In the genomic region with DNA sequence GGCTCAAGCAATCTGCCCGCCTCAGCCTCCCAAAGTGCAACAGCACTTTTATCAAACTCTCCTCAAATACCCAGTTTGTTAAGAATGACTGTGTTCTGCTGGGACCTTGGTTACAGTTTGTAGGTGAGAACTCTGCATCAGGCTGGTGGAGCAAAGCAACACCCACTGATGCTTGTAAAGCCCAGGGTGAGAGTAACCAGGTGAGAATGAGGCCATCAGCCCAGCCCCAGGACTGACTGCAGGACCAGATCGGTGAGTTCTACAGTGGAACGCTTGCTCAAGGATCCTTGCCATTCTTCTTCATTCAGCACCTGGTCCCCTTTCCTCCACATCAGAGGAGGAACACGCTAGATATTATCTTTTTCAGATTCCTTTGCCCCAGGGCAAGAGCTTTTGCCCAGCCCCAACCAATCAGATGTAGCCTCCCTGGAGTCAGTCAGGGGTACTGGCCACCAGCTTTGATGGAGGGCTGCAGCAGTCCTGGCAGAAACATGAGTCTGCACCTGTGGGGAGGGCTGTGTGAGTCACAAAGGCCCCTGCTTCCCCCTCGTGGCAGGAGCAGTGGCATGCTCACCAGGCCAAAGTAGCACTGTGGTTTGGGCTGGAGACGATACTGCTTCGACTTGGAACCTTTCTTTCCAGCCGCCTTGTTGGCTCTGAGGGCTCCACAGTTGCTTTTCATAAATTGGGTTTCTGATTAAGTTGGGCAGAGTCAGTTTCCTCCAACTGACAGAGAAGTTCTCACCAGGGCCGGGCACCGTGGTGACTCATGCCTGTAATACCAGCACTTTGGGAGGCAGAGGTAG, we compare ENCODE assay signal across 8 cellular contexts. TPM values are rescaled to one million over a fixed set of nuclear protein-coding genes. Genes with fewer than 3 reads are reported as not detected.
DNase-seq lines count a peak whose midpoint lies in the region; ATAC-seq and TF ChIP-seq lines count a peak whose summit lies in the region.

No MANE protein-coding gene starts in this region.

- H3K4me1 ChIP-seq in RWPE2 (ENCODE audit: insufficient read depth, poor library complexity, severe bottlenecking) (peaks cover 15% of the 10 kb centered on the region), sigmoid colon (peaks cover 0 to 22% (median 21%) of the 10 kb centered on the region in 4 donors)

- peaks cover 38% of the 10 kb centered on the region for H3K4me1 Mint-ChIP-seq in activated T-helper 2 cell treated with anti-CD3 and anti-CD28 coated beads, Interferon-gamma antibody, Interleukin-2, Interleukin-4, amounts not matched to agents 10 μg/mL and 5 μg/mL and 100 μg/mL, durations not matched to agents 14 hours and 24 hours and 36 hours (ENCODE audit: low read depth)

- TF ChIP-seq CTCF in RWPE2 (IDR thresholded peaks at IDR 0.05; ENCODE audit: poor library complexity, severe bottlenecking), result peak; percentile 81
- peak in 3 of 4 experiments; percentile 13 to 31 (median 13) for TF ChIP-seq CTCF in sigmoid colon (IDR thresholded peaks at IDR 0.05)

- no peak overlapping the region for H3K4me3 Mint-ChIP-seq in activated T-helper 2 cell treated with anti-CD3 and anti-CD28 coated beads, Interferon-gamma antibody, Interleukin-2, Interleukin-4, amounts not matched to agents 10 μg/mL and 5 μg/mL and 100 μg/mL, durations not matched to agents 14 hours and 24 hours and 36 hours (ENCODE audit: low read depth)

- H3K36me3 Mint-ChIP-seq in activated T-helper 2 cell treated with anti-CD3 and anti-CD28 coated beads, Interferon-gamma antibody, Interleukin-2, Interleukin-4, amounts not matched to agents 10 μg/mL and 5 μg/mL and 100 μg/mL, durations not matched to agents 14 hours and 24 hours and 36 hours (ENCODE audit: low read depth), result peaks cover 5% of the 10 kb centered on the region

- H3K27ac Mint-ChIP-seq in activated T-helper 2 cell treated with anti-CD3 and anti-CD28 coated beads, Interferon-gamma antibody, Interleukin-2, Interleukin-4, amounts not matched to agents 10 μg/mL and 5 μg/mL and 100 μg/mL, durations not matched to agents 14 hours and 24 hours and 36 hours, result peak overlapping the region; percentile 1

- intact Hi-C loops in activated T-helper 2 cell treated with anti-CD3 and anti-CD28 coated beads, Interferon-gamma antibody, Interleukin-2, Interleukin-4, amounts not matched to agents 10 μg/mL and 5 μg/mL and 100 μg/mL, durations not matched to agents 14 hours and 24 hours and 36 hours (cut with micrococcal nuclease), result loop anchor here (1.0 to 5.0 kb wide), 2 partner anchors 60 to 239 kb away; partner anchors contain the start of gene ATRIP
- intact Hi-C loops in sigmoid colon (cut with DNase I), result no loop called here

- no peak overlapping the region for H3K4me3 ChIP-seq in RWPE2 (ENCODE audit: severe bottlenecking)
- H3K4me3 ChIP-seq in sigmoid colon, result no peak overlapping the region

- peak; percentile 76 for DNase-seq in EL
- DNase-seq in RWPE2 (ENCODE audit: low spot score), result peak; percentile 90
- peak; percentile 63 for DNase-seq in activated T-helper 2 cell treated with anti-CD3 and anti-CD28 coated beads, Interferon-gamma antibody, Interleukin-2, Interleukin-4, amounts not matched to agents 10 μg/mL and 5 μg/mL and 100 μg/mL, durations not matched to agents 14 hours and 24 hours and 36 hours (ENCODE audit: low spot score)
- DNase-seq in glomerular endothelial cell (ENCODE audit: extremely low read depth, low read depth, low spot score), result peak; percentile 27
- no peak for DNase-seq in sigmoid colon
- DNase-seq in NCI-H187 treated with DMSO at 0.1 percent for 48 hours (lab: John Stamatoyannopoulos, UW), result no peak

- 28 to 41% methylated on average over 10 of the region's 10 CpGs for WGBS in sigmoid colon, 2 donors

- no peaks in the 10 kb centered on the region for H3K27me3 ChIP-seq in RWPE2 (ENCODE audit: insufficient read depth, poor library complexity, severe bottlenecking)
- H3K27me3 ChIP-seq in sigmoid colon, result no peaks in the 10 kb centered on the region

- no peak for TF ChIP-seq POLR2A in sigmoid colon (IDR thresholded peaks at IDR 0.05)

- H3K9me3 ChIP-seq in RWPE2 (ENCODE audit: severe bottlenecking) (no peaks in the 10 kb centered on the region), sigmoid colon (no peaks in the 10 kb centered on the region)

- H3K27me3 Mint-ChIP-seq in activated T-helper 2 cell treated with anti-CD3 and anti-CD28 coated beads, Interferon-gamma antibody, Interleukin-2, Interleukin-4, amounts not matched to agents 10 μg/mL and 5 μg/mL and 100 μg/mL, durations not matched to agents 14 hours and 24 hours and 36 hours (ENCODE audit: low read depth), result no peaks in the 10 kb centered on the region

- ATAC-seq in HG02798 (IDR thresholded peaks at IDR 0.05; ENCODE audit: poor library complexity, unreplicated experiment) (peak; percentile 61), RWPE2 (ENCODE audit: low read depth) (peak; percentile 79), HG02763 (IDR thresholded peaks at IDR 0.05; ENCODE audit: unreplicated experiment) (no peak)

- H3K36me3 ChIP-seq in RWPE2 (ENCODE audit: low read depth) (no peaks in the 10 kb centered on the region), sigmoid colon (no peaks in the 10 kb centered on the region)

- H3K27ac ChIP-seq in RWPE2 (ENCODE audit: poor library complexity, severe bottlenecking), result peak overlapping the region; percentile 71
- no peak overlapping the region for H3K27ac ChIP-seq in sigmoid colon

- no peaks in the 10 kb centered on the region for H3K9me3 Mint-ChIP-seq in activated T-helper 2 cell treated with anti-CD3 and anti-CD28 coated beads, Interferon-gamma antibody, Interleukin-2, Interleukin-4, amounts not matched to agents 10 μg/mL and 5 μg/mL and 100 μg/mL, durations not matched to agents 14 hours and 24 hours and 36 hours

- no peak for TF ChIP-seq EP300 in sigmoid colon (IDR thresholded peaks at IDR 0.05)

RNA-seq across cellular contexts. Expression of gene SHISA5, which starts 3.5 kb away (rescaled TPM):
- total RNA-seq in activated T-helper 2 cell treated with anti-CD3 and anti-CD28 coated beads, Interferon-gamma antibody, Interleukin-2, Interleukin-4, amounts not matched to agents 10 μg/mL and 5 μg/mL and 100 μg/mL, durations not matched to agents 14 hours and 24 hours and 36 hours, result 65.6 and 69.5 TPM in 2 replicates
- 297 and 305 TPM in 2 replicates for total RNA-seq in glomerular endothelial cell
- 10 to 100 TPM; 62.0 to 88.9 (median 74.7) TPM for total RNA-seq in sigmoid colon
- 100 to 1,000 TPM in 1 of 3 donors, 10 to 100 TPM in 2; 57.7 to 142 (median 60.1) TPM for polyA plus RNA-seq in sigmoid colon

RNA-seq across cellular contexts. Expression of gene PFKFB4, which starts 49.1 kb away (rescaled TPM):
- 53.0 and 57.0 TPM in 2 replicates for total RNA-seq in activated T-helper 2 cell treated with anti-CD3 and anti-CD28 coated beads, Interferon-gamma antibody, Interleukin-2, Interleukin-4, amounts not matched to agents 10 μg/mL and 5 μg/mL and 100 μg/mL, durations not matched to agents 14 hours and 24 hours and 36 hours
- total RNA-seq in glomerular endothelial cell (6.5 and 10.7 TPM in 2 replicates), sigmoid colon (1 to 10 TPM; 1.5 to 6.7 (median 2.7) TPM)
- 1 to 10 TPM; 4.2 to 8.0 (median 4.8) TPM for polyA plus RNA-seq in sigmoid colon

RNA-seq across cellular contexts. Expression of gene UCN2, which starts 56.1 kb away (rescaled TPM):
- 0.11 TPM in 1 of 2 replicates, not detected in the other for total RNA-seq in activated T-helper 2 cell treated with anti-CD3 and anti-CD28 coated beads, Interferon-gamma antibody, Interleukin-2, Interleukin-4, amounts not matched to agents 10 μg/mL and 5 μg/mL and 100 μg/mL, durations not matched to agents 14 hours and 24 hours and 36 hours
- total RNA-seq in glomerular endothelial cell (0.24 and 1.2 TPM in 2 replicates), sigmoid colon (not detected)
- under 1 TPM in 1 of 3 donors, not detected in 2; 0.10 TPM for polyA plus RNA-seq in sigmoid colon

Comparison
In these comparisons a context has a peak if more than half of its experiments do, and no peak if none do; other contexts are left out.
1. DNase-seq: peak in EL (single experiment), RWPE2 (single experiment), activated T-helper 2 cell treated with anti-CD3 and anti-CD28 coated beads, Interferon-gamma antibody, Interleukin-2, Interleukin-4, amounts not matched to agents 10 μg/mL and 5 μg/mL and 100 μg/mL, durations not matched to agents 14 hours and 24 hours and 36 hours (single experiment) and glomerular endothelial cell (single experiment); none in sigmoid colon (single experiment) and NCI-H187 treated with DMSO at 0.1 percent for 48 hours (single experiment).